1 cellular context compared by ENCODE assay signal in the genomic region with DNA sequence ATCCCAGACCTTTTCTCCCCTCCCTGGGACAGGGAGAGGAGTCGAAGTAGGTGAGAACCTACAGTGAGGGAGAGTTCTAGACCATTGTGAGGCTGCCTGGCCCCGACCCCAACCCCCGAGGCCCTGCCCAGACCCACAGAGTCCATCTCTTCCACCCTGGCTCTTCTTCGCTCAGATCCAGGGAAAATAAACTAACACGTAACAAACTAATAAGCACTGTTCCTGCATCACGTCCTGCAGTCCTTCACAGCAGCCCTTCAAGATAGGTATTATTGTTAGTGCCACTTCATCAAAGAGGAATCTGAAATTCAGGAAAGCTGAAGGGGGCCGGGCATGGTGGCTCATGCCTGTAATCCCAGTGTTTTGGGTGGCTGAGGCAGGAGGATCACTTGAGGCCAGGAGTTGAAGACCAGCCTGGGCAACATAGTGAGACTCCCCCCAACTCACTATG.
TF ChIP-seq lines count a peak whose summit lies in the region.

A gene with protein sequence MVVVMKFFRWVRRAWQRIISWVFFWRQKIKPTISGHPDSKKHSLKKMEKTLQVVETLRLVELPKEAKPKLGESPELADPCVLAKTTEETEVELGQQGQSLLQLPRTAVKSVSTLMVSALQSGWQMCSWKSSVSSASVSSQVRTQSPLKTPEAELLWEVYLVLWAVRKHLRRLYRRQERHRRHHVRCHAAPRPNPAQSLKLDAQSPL (minus strand): TSS at position 51 of the 451 bp plus-strand sequence. CDS start 235 bp downstream, outside the sequence.

TF ChIP-seq in HepG2, 621 proteins besides CTCF, POLR2A, EP300 and RAD21:
- no peak for TF ChIP-seq ZZZ3 (CRISPR knock-in tag; IDR thresholded peaks at IDR 0.05; ENCODE audit: borderline replicate concordance)
TF ChIP-seq in HepG2: peak in this region for 0.
